In genomic region chr13:105971720-105972119, GRCh38 we compare ENCODE assay signal across 25 cellular contexts.
DNase-seq lines count a peak whose midpoint lies in the region; ATAC-seq and TF ChIP-seq lines count a peak whose summit lies in the region.
"Had no signal": no experiment of that assay in that cellular context is flagged by ENCODE, and none has a peak within 500 bp of the region (broad histone marks: within the 10 kb centered on the region; RNA-seq: fewer than 3 reads in every experiment).

No MANE protein-coding gene starts in this region.

- TF ChIP-seq CTCF in RWPE2 (IDR thresholded peaks at IDR 0.05; ENCODE audit: poor library complexity, severe bottlenecking) (no peak), foreskin keratinocyte (conservative IDR thresholded peaks at IDR 0.05) (no peak)

- no peak for ATAC-seq in RWPE2 (ENCODE audit: low read depth)
- ATAC-seq in left colon, result peak; percentile 56
- no peak for ATAC-seq in foreskin keratinocyte
- ATAC-seq: gastroesophageal sphincter, left ventricle myocardium superior, right cardiac atrium, upper lobe of right lung had no signal

- H3K9me3 ChIP-seq in RWPE2 (ENCODE audit: severe bottlenecking) (no peaks in the 10 kb centered on the region), HAP-1 (no peaks in the 10 kb centered on the region)
- H3K9me3 ChIP-seq: gastroesophageal sphincter, MG63, upper lobe of right lung had no signal

- H3K4me3 ChIP-seq in RWPE2 (ENCODE audit: severe bottlenecking) (no peak overlapping the region), HAP-1 (no peak overlapping the region)
- H3K4me3 ChIP-seq: BLaER1 treated with 17β-estradiol and CSF1 and Interleukin-3, amounts not matched to agents 10 nM and 100 nM; gastroesophageal sphincter; MG63; PC-9; upper lobe of right lung had no signal

- intact Hi-C loops in left colon (cut with DNase I, micrococcal nuclease), result no loop called here

- H3K36me3 ChIP-seq in RWPE2 (ENCODE audit: low read depth), result no peaks in the 10 kb centered on the region
- H3K36me3 ChIP-seq in HAP-1 (replicated peaks), result no peaks in the 10 kb centered on the region
- H3K36me3 ChIP-seq: BLaER1 treated with 17β-estradiol and CSF1 and Interleukin-3, amounts not matched to agents 10 nM and 100 nM; gastroesophageal sphincter; MG63; upper lobe of right lung had no signal

- in situ Hi-C loops in HAP-1 (cut with MboI; ENCODE audit: low sequenced_read_pairs), result no loop called here

- no peak for DNase-seq in HEK293T (ENCODE audit: extremely low spot score)
- DNase-seq in RWPE2 (ENCODE audit: low spot score), result no peak
- no peak for DNase-seq in left colon
- DNase-seq in renal cortical epithelial cell (ENCODE audit: low read depth), result peak; percentile 64
- DNase-seq in HAP-1 (ENCODE audit: low spot score in 2 of 2), result no peak
- no peak for DNase-seq in foreskin keratinocyte
- DNase-seq in effector CD8-positive, alpha-beta T cell (lab: John Stamatoyannopoulos, UW), result no peak
- DNase-seq in LoVo (ENCODE audit: low spot score), result no peak
- DNase-seq: activated CD4-positive, alpha-beta T cell treated with anti-CD3 and anti-CD28 coated beads for 48 hours; activated CD8-positive, alpha-beta memory T cell treated with anti-CD3 and anti-CD28 coated beads for 24 hours; activated gamma-delta T cell; activated T-cell treated with anti-CD3 and anti-CD28 coated beads, Interleukin-2, amount 50 U/mL, for 1 hour; cortex of kidney; endodermal cell; hippocampal formation; left ventricle myocardium superior; MG63; PC-9; right cardiac atrium; SHP77; stimulated activated CD4-positive, alpha-beta T cell treated with anti-CD3 and anti-CD28 coated beads, Interleukin-12 subunit alpha, Interleukin-12 subunit beta, amount 100 ng/mL, for 4 hours; stimulated activated CD4-positive, alpha-beta T cell treated with anti-CD3 and anti-CD28 coated beads, Interleukin-4, amount 100 ng/mL, for 1 hour; upper lobe of right lung had no signal

- peak overlapping the region; percentile 44 for H3K27ac ChIP-seq in RWPE2 (ENCODE audit: poor library complexity, severe bottlenecking)
- H3K27ac ChIP-seq in foreskin keratinocyte, result no peak overlapping the region
- H3K27ac ChIP-seq: BLaER1 treated with 17β-estradiol and CSF1 and Interleukin-3, amounts not matched to agents 10 nM and 100 nM; gastroesophageal sphincter; PC-9; upper lobe of right lung had no signal

- H3K4me1 ChIP-seq in RWPE2 (ENCODE audit: insufficient read depth, poor library complexity, severe bottlenecking) (peaks cover 38% of the 10 kb centered on the region), HAP-1 (peaks cover 3% of the 10 kb centered on the region; the same call in 1 of the 2 replicates), foreskin keratinocyte (peaks cover 23% of the 10 kb centered on the region)
- H3K4me1 ChIP-seq: gastroesophageal sphincter, upper lobe of right lung had no signal

- POLR2A ChIA-PET in HEK293T (lab: Yijun Ruan, JAX), result no interaction called here

- CTCF ChIA-PET in HEK293T (lab: Yijun Ruan, JAX), result interaction anchor here (1.8 kb wide), 1 partner anchor 11 kb away, joined by 9 read pairs; no protein-coding TSS in a partner anchor

- H3K27me3 ChIP-seq in RWPE2 (ENCODE audit: insufficient read depth, poor library complexity, severe bottlenecking) (no peaks in the 10 kb centered on the region), HAP-1 (ENCODE audit: low read depth) (no peaks in the 10 kb centered on the region), foreskin keratinocyte (no peaks in the 10 kb centered on the region)
- H3K27me3 ChIP-seq: BLaER1 treated with 17β-estradiol and CSF1 and Interleukin-3, amounts not matched to agents 10 nM and 100 nM; gastroesophageal sphincter; MG63; upper lobe of right lung had no signal

TF ChIP-seq in HEK293T, 16 proteins besides CTCF, POLR2A, EP300 and RAD21:
- no peak for TF ChIP-seq FOXK2 (IDR thresholded peaks at IDR 0.05)
- TF ChIP-seq PKNOX1 (IDR thresholded peaks at IDR 0.05), result peak; percentile 76
